Comparison of ENCODE assay signal across 3 cellular contexts in the genomic region with DNA sequence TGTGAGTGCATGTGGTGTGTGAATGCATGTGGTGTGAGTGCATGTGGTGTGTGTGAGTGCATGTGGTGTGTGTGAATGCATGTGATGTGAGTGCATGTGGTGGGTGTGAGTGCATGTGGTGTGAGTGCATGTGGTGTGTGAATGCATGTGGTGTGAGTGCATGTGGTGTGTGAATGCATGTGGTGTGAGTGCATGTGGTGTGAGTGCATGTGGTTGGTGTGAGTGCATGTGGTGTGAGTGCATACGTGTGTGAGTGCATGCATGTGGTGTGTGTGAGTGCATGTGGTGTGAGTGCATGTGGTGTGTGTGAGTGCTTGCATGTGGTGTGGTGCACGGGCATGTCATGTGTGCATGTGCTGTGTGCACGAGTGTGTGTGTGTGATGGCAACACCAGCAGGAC. TPM values are rescaled to one million over a fixed set of nuclear protein-coding genes. Genes with fewer than 3 reads are reported as not detected.
"Had no signal": no experiment of that assay in that cellular context is flagged by ENCODE, and none has a peak within 500 bp of the region (broad histone marks: within the 10 kb centered on the region; RNA-seq: fewer than 3 reads in every experiment).

No MANE protein-coding gene starts in this region.

RNA-seq across cellular contexts. Expression of gene CFAP77, which starts 31.6 kb away (rescaled TPM):
- total RNA-seq: GM23248, HT-29 had no signal
- polyA plus RNA-seq: GM23248, IgD-negative memory B cell had no signal
